In genomic region chr9:114082017-114082735, GRCh38 we compare ENCODE assay signal across 1 cellular context.
TF ChIP-seq lines count a peak whose summit lies in the region.

No MANE protein-coding gene starts in this region.

TF ChIP-seq in HepG2, 621 proteins besides CTCF, POLR2A, EP300 and RAD21 (continued from another document and continues in another):
- no peak for TF ChIP-seq DMTF1 (CRISPR knock-in tag; IDR thresholded peaks at IDR 0.05)
- peak; percentile 94 for TF ChIP-seq EHMT2 (IDR thresholded peaks at IDR 0.05; ENCODE audit: borderline replicate concordance, low read depth, low read length)
- peak; percentile 49; the same call in 1 of the 2 replicates for TF ChIP-seq FOXK2 (IDR thresholded peaks at IDR 0.05)
- TF ChIP-seq ZNF780A (CRISPR knock-in tag; IDR thresholded peaks at IDR 0.05): no peak
- no peak for TF ChIP-seq DR1 (CRISPR knock-in tag; IDR thresholded peaks at IDR 0.05)
- TF ChIP-seq XRCC5 (optimal IDR thresholded peaks at IDR 0.05; ENCODE audit: low read length): peak; percentile 71
- no peak; the same call in 1 of the 2 replicates for TF ChIP-seq ZNF7 (CRISPR knock-in tag; IDR thresholded peaks at IDR 0.05)
- no peak for TF ChIP-seq ATF4 (CRISPR knock-in tag; IDR thresholded peaks at IDR 0.05)
- TF ChIP-seq MED13 (CRISPR knock-in tag; IDR thresholded peaks at IDR 0.05): 0 out of 2 replicates have a peak, but pooled peaks have one; percentile 31
- TF ChIP-seq ZNF790 (CRISPR knock-in tag; IDR thresholded peaks at IDR 0.05; ENCODE audit: borderline replicate concordance): no peak
- TF ChIP-seq KMT2B (CRISPR knock-in tag; IDR thresholded peaks at IDR 0.05): peak; percentile 72; the same call in 1 of the 2 replicates
- 0 out of 2 replicates have a peak, but pooled peaks have one; percentile 17 for TF ChIP-seq PBX2 (CRISPR knock-in tag; IDR thresholded peaks at IDR 0.05)
- no peak for TF ChIP-seq ETS1 (CRISPR knock-in tag; IDR thresholded peaks at IDR 0.05)
- peak; percentile 66; the same call in 1 of the 2 replicates for TF ChIP-seq ZFP1 (CRISPR knock-in tag; IDR thresholded peaks at IDR 0.05)
- no peak for TF ChIP-seq BCLAF1 (IDR thresholded peaks at IDR 0.05)
- no peak for TF ChIP-seq ATF7 (IDR thresholded peaks at IDR 0.05)
- TF ChIP-seq ATF7 (CRISPR knock-in tag; IDR thresholded peaks at IDR 0.05): 0 out of 2 replicates have a peak, but pooled peaks have one; percentile 21
- TF ChIP-seq ZNF512 (CRISPR knock-in tag; IDR thresholded peaks at IDR 0.05): 0 out of 2 replicates have a peak, but pooled peaks have one; percentile 13
- peak; percentile 60; the same call in 1 of the 2 replicates for TF ChIP-seq UBTF (CRISPR knock-in tag; IDR thresholded peaks at IDR 0.05)
- TF ChIP-seq NFIC (IDR thresholded peaks at IDR 0.05; ENCODE audit: low read length): no peak
- TF ChIP-seq ZNF251 (CRISPR knock-in tag; IDR thresholded peaks at IDR 0.05): no peak
- peak; percentile 76; the same call in 1 of the 2 replicates for TF ChIP-seq ZBTB39 (CRISPR knock-in tag; IDR thresholded peaks at IDR 0.05)
- peak; percentile 90; the same call in 1 of the 2 replicates for TF ChIP-seq RNF2 (conservative IDR thresholded peaks at IDR 0.05; ENCODE audit: low read depth)
- TF ChIP-seq ZNF138 (CRISPR knock-in tag; IDR thresholded peaks at IDR 0.05; ENCODE audit: low read depth): peak; percentile 92; the same call in 1 of the 2 replicates
- no peak for TF ChIP-seq ZNF24 (IDR thresholded peaks at IDR 0.05)
- TF ChIP-seq MBNL3 (CRISPR knock-in tag; conservative IDR thresholded peaks at IDR 0.05): 0 out of 2 replicates have a peak, but pooled peaks have one; percentile 43
- no peak for TF ChIP-seq RBM22 (optimal IDR thresholded peaks at IDR 0.05; ENCODE audit: low read length)
- TF ChIP-seq ZFP82 (CRISPR knock-in tag; IDR thresholded peaks at IDR 0.05; ENCODE audit: borderline replicate concordance): peak; percentile 68; the same call in 1 of the 2 replicates
- peak; percentile 52 for TF ChIP-seq HNRNPH1 (optimal IDR thresholded peaks at IDR 0.05; ENCODE audit: low read depth, low read length)
- no peak for TF ChIP-seq HOXD1 (CRISPR knock-in tag; IDR thresholded peaks at IDR 0.05)
- no peak for TF ChIP-seq ZNF343 (CRISPR knock-in tag; IDR thresholded peaks at IDR 0.05)
- no peak for TF ChIP-seq ASH2L (IDR thresholded peaks at IDR 0.05; ENCODE audit: insufficient read length, low read depth, low read length)
- no peak for TF ChIP-seq MAFK (conservative IDR thresholded peaks at IDR 0.05 in 1 of 2, IDR thresholded peaks at IDR 0.05 in 1 of 2; ENCODE audit: low read length in 2 of 2)
- TF ChIP-seq CREB3 (CRISPR knock-in tag; IDR thresholded peaks at IDR 0.05): no peak
- no peak for TF ChIP-seq KDM1A (CRISPR knock-in tag; IDR thresholded peaks at IDR 0.05)
- peak; percentile 78 for TF ChIP-seq TEAD3 (CRISPR knock-in tag; optimal IDR thresholded peaks at IDR 0.05; ENCODE audit: borderline replicate concordance)
- TF ChIP-seq ZNF576 (CRISPR knock-in tag; IDR thresholded peaks at IDR 0.05): no peak
- TF ChIP-seq NCOA1 (CRISPR knock-in tag; IDR thresholded peaks at IDR 0.05): peak; percentile 33; the same call in 1 of the 2 replicates
- peak; percentile 81 for TF ChIP-seq PHF5A (CRISPR knock-in tag; IDR thresholded peaks at IDR 0.05; ENCODE audit: low read depth, unreplicated experiment)
